ENCODE assay signal across 11 cellular contexts in genomic region chr12:18998343-18999270, GRCh38.
DNase-seq lines count a peak whose midpoint lies in the region; ATAC-seq and TF ChIP-seq lines count a peak whose summit lies in the region.
"Had no signal": no experiment of that assay in that cellular context is flagged by ENCODE, and none has a peak within 500 bp of the region (broad histone marks: within the 10 kb centered on the region; RNA-seq: fewer than 3 reads in every experiment).

No MANE protein-coding gene starts in this region.

- H3K4me1 Mint-ChIP-seq in activated CD8-positive, alpha-beta T cell treated with anti-CD3 and anti-CD28 coated beads, Interleukin-2, amount 10 ng/mL, durations not matched to agents 7 days and 5 days (ENCODE audit: low read depth), result no peaks in the 10 kb centered on the region
- H3K4me1 Mint-ChIP-seq in activated T-helper 17 cell treated with anti-CD3 and anti-CD28 coated beads, Interleukin-2, amount 50 U/mL, for 72 hours, result no peaks in the 10 kb centered on the region

- H3K36me3 Mint-ChIP-seq in activated CD8-positive, alpha-beta T cell treated with anti-CD3 and anti-CD28 coated beads, Interleukin-2, amount 10 ng/mL, durations not matched to agents 7 days and 5 days (ENCODE audit: low read depth), result no peaks in the 10 kb centered on the region
- no peaks in the 10 kb centered on the region for H3K36me3 Mint-ChIP-seq in activated T-helper 17 cell treated with anti-CD3 and anti-CD28 coated beads, Interleukin-2, amount 50 U/mL, for 72 hours (ENCODE audit: low read depth)

- H3K4me1 ChIP-seq in thyroid gland, result peaks cover 3 to 11% of the 10 kb centered on the region in 2 donors
- H3K4me1 ChIP-seq: BLaER1 had no signal

- 46 to 48% methylated on average over 9 of the region's 9 CpGs for WGBS in thyroid gland, 2 donors

- TF ChIP-seq CTCF in RWPE1 (conservative IDR thresholded peaks at IDR 0.05; ENCODE audit: low read depth), result no peak
- no peak for TF ChIP-seq CTCF in foreskin fibroblast (IDR thresholded peaks at IDR 0.05; ENCODE audit: low read depth, low read length)
- TF ChIP-seq CTCF in thyroid gland (IDR thresholded peaks at IDR 0.05), result no peak

- CTCF ChIA-PET in RWPE1 (lab: Yijun Ruan, JAX), result interaction anchor here (0.6 kb wide), 2 partner anchors 53 to 155 kb away, joined by 3 to 4 read pairs; no protein-coding TSS in a partner anchor
- CTCF ChIA-PET in activated CD8-positive, alpha-beta T cell treated with anti-CD3 and anti-CD28 coated beads, Interleukin-2, amount 10 ng/mL, durations not matched to agents 7 days and 5 days (lab: Charles Lee), result no interaction called here

- no peak overlapping the region for H3K27ac Mint-ChIP-seq in activated CD8-positive, alpha-beta T cell treated with anti-CD3 and anti-CD28 coated beads, Interleukin-2, amount 10 ng/mL, durations not matched to agents 7 days and 5 days
- H3K27ac Mint-ChIP-seq in activated T-helper 17 cell treated with anti-CD3 and anti-CD28 coated beads, Interleukin-2, amount 50 U/mL, for 72 hours, result no peak overlapping the region

- no peak overlapping the region for H3K27ac ChIP-seq in RWPE1
- H3K27ac ChIP-seq in thyroid gland, result peak overlapping the region in 2 of 3 donors; percentile 41 to 47
- H3K27ac ChIP-seq: BLaER1 had no signal

- no peaks in the 10 kb centered on the region for H3K9me3 Mint-ChIP-seq in activated CD8-positive, alpha-beta T cell treated with anti-CD3 and anti-CD28 coated beads, Interleukin-2, amount 10 ng/mL, durations not matched to agents 7 days and 5 days (ENCODE audit: insufficient read depth)
- no peaks in the 10 kb centered on the region for H3K9me3 Mint-ChIP-seq in activated T-helper 17 cell treated with anti-CD3 and anti-CD28 coated beads, Interleukin-2, amount 50 U/mL, for 72 hours

- POLR2A ChIA-PET in RWPE1 (lab: Yijun Ruan, JAX; ENCODE audit: low non-redundant PET), result no interaction called here
- POLR2A ChIA-PET in activated CD8-positive, alpha-beta T cell treated with anti-CD3 and anti-CD28 coated beads, Interleukin-2, amount 10 ng/mL, durations not matched to agents 7 days and 5 days (lab: Charles Lee), result no interaction called here

- no peak for ATAC-seq in activated CD8-positive, alpha-beta T cell treated with anti-CD3 and anti-CD28 coated beads, Interleukin-2, amount 10 ng/mL, durations not matched to agents 7 days and 5 days
- no peak for ATAC-seq in activated T-helper 17 cell treated with anti-CD3 and anti-CD28 coated beads, Interleukin-2, amount 50 U/mL, for 72 hours (replicated peaks)
- no peak for ATAC-seq in GM18909 (IDR thresholded peaks at IDR 0.05; ENCODE audit: poor library complexity, unreplicated experiment)
- ATAC-seq: sciatic nerve had no signal

- intact Hi-C loops in thyroid gland (cut with DNase I), result no loop called here

- TF ChIP-seq POLR2A in thyroid gland (IDR thresholded peaks at IDR 0.05), result no peak

- H3K36me3 ChIP-seq in thyroid gland, result no peaks in the 10 kb centered on the region
- H3K36me3 ChIP-seq: BLaER1 had no signal

- no peaks in the 10 kb centered on the region for H3K9me3 ChIP-seq in thyroid gland
- H3K9me3 ChIP-seq: BLaER1 had no signal

- no peaks in the 10 kb centered on the region for H3K27me3 ChIP-seq in thyroid gland
- H3K27me3 ChIP-seq: BLaER1 had no signal

- no peak overlapping the region for H3K4me3 ChIP-seq in foreskin fibroblast (ENCODE audit: low read depth in 1 of 2, low read length in 2 of 2)
- no peak overlapping the region for H3K4me3 ChIP-seq in thyroid gland (replicated peaks in 1 of 3)
- H3K4me3 ChIP-seq: BLaER1 had no signal

- no peaks in the 10 kb centered on the region for H3K27me3 Mint-ChIP-seq in activated CD8-positive, alpha-beta T cell treated with anti-CD3 and anti-CD28 coated beads, Interleukin-2, amount 10 ng/mL, durations not matched to agents 7 days and 5 days (ENCODE audit: low read depth)
- no peaks in the 10 kb centered on the region for H3K27me3 Mint-ChIP-seq in activated T-helper 17 cell treated with anti-CD3 and anti-CD28 coated beads, Interleukin-2, amount 50 U/mL, for 72 hours

- DNase-seq in NCI-H748 (lab: John Stamatoyannopoulos, UW; ENCODE audit: unreplicated experiment), result peak; percentile 5
- DNase-seq in NCI-H748 treated with DMSO at 0.1 percent for 48 hours (lab: John Stamatoyannopoulos, UW), result no peak
- peak; percentile 46 for DNase-seq in RWPE1 (ENCODE audit: low spot score)
- DNase-seq in foreskin fibroblast, result peak; percentile 88 to 94
- peak; percentile 67 for DNase-seq in thyroid gland
- no peak for DNase-seq in activated CD8-positive, alpha-beta T cell treated with anti-CD3 and anti-CD28 coated beads, Interleukin-2, amount 10 ng/mL, durations not matched to agents 7 days and 5 days
- DNase-seq: SHP77 treated with DMSO at 0.1 percent for 48 hours had no signal

- no peak overlapping the region for H3K4me3 Mint-ChIP-seq in activated CD8-positive, alpha-beta T cell treated with anti-CD3 and anti-CD28 coated beads, Interleukin-2, amount 10 ng/mL, durations not matched to agents 7 days and 5 days
- no peak overlapping the region for H3K4me3 Mint-ChIP-seq in activated T-helper 17 cell treated with anti-CD3 and anti-CD28 coated beads, Interleukin-2, amount 50 U/mL, for 72 hours

Comparison
In these comparisons a context has a peak if more than half of its experiments do, and no peak if none do; other contexts are left out.
1. DNase-seq: peak in NCI-H748 (single experiment), RWPE1 (single experiment), foreskin fibroblast (2 of 2) and thyroid gland (2 of 2); none in NCI-H748 treated with DMSO at 0.1 percent for 48 hours (single experiment) and activated CD8-positive, alpha-beta T cell treated with anti-CD3 and anti-CD28 coated beads, Interleukin-2, amount 10 ng/mL, durations not matched to agents 7 days and 5 days (single experiment).